1 cellular context compared by ENCODE assay signal in the genomic region with DNA sequence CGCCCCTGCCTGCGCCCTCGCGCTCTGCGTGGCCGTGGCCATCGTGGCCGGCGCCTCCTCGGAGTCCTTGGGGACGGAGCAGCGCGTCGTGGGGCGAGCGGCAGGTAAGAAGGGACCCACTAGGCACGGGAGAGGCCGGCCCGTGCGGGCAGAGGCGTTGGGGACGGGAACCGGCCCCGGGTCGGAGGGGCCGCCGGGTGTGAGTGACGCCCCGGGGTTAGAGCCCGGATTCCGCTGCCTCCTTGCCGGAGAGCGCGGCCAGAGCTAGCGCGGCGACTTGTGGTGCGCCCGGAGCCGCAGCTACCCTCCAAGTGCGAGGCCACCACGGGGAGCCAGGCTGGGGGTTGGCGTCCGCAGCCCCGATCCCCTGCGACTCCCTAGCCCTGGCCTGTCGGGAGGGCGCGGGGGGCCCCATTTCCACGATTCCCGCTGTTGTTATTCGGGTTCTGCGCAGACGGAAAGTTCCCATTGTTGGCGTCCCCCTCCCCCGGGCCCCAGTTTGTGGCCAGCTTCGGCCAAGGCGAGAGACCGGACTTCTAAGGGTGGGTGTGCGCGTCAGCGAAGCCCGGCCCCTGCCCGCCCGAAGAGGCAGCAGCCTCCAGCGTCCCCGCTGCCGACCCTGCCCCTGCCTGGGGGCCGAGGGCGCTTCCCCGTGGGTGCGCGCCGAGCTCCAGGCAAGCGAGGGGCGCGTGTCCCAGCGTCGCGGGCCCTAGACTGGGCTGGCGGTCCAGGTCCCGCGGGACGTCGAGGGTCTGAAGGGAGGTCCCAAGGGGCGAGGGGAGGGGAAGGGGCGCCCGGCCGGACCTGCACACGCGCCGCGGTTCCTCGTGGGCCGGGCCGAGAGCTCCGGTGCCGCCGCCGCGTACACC.
TF ChIP-seq lines count a peak whose summit lies in the region.

No MANE protein-coding gene starts in this region.

TF ChIP-seq in HepG2, 621 proteins besides CTCF, POLR2A, EP300 and RAD21 (continued from another document and continues in another):
- TF ChIP-seq, protein P1, sequence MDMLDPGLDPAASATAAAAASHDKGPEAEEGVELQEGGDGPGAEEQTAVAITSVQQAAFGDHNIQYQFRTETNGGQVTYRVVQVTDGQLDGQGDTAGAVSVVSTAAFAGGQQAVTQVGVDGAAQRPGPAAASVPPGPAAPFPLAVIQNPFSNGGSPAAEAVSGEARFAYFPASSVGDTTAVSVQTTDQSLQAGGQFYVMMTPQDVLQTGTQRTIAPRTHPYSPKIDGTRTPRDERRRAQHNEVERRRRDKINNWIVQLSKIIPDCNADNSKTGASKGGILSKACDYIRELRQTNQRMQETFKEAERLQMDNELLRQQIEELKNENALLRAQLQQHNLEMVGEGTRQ (IDR thresholded peaks at IDR 0.05; ENCODE audit: low read depth, low read length): no peak
- TF ChIP-seq, protein P1 (CRISPR knock-in tag; IDR thresholded peaks at IDR 0.05; ENCODE audit: borderline replicate concordance): no peak
- TF ChIP-seq KMT2A (CRISPR knock-in tag; IDR thresholded peaks at IDR 0.05) (peak; percentile 40; the same call in 1 of the 2 replicates), SMYD3 (CRISPR knock-in tag; IDR thresholded peaks at IDR 0.05) (no peak), ZFYVE20 (CRISPR knock-in tag; IDR thresholded peaks at IDR 0.05; ENCODE audit: borderline replicate concordance, low read depth) (0 out of 2 replicates have a peak, but pooled peaks have one; percentile 33), PATZ1 (CRISPR knock-in tag; IDR thresholded peaks at IDR 0.05) (peak; percentile 15; the same call in 1 of the 2 replicates), THAP7 (CRISPR knock-in tag; IDR thresholded peaks at IDR 0.05) (no peak), ATRX (CRISPR knock-in tag; IDR thresholded peaks at IDR 0.05; ENCODE audit: borderline replicate concordance) (no peak), NR2C2 (CRISPR knock-in tag; IDR thresholded peaks at IDR 0.05; ENCODE audit: borderline replicate concordance) (no peak), RBM39 (IDR thresholded peaks at IDR 0.05; ENCODE audit: low read depth, low read length, poor library complexity, severe bottlenecking) (peak; percentile 71), HDAC2 (CRISPR knock-in tag; IDR thresholded peaks at IDR 0.05) (no peak), TSC22D2 (CRISPR knock-in tag; IDR thresholded peaks at IDR 0.05; ENCODE audit: borderline replicate concordance) (no peak), ZNF354B (CRISPR knock-in tag; IDR thresholded peaks at IDR 0.05) (no peak), ZNF709 (CRISPR knock-in tag; IDR thresholded peaks at IDR 0.05) (peak; percentile 16; the same call in 1 of the 2 replicates), ZNF142 (CRISPR knock-in tag; IDR thresholded peaks at IDR 0.05) (no peak), REXO4 (CRISPR knock-in tag; IDR thresholded peaks at IDR 0.05; ENCODE audit: borderline replicate concordance) (no peak), RFX3 (CRISPR knock-in tag; IDR thresholded peaks at IDR 0.05) (no peak), ARID4A (CRISPR knock-in tag; IDR thresholded peaks at IDR 0.05; ENCODE audit: borderline replicate concordance) (0 out of 2 replicates have a peak, but pooled peaks have one; percentile 39), MLLT10 (CRISPR knock-in tag; IDR thresholded peaks at IDR 0.05) (no peak), TMF1 (CRISPR knock-in tag; IDR thresholded peaks at IDR 0.05; ENCODE audit: low read depth) (peak; percentile 28; the same call in 1 of the 2 replicates), ZNF652 (CRISPR knock-in tag; IDR thresholded peaks at IDR 0.05; ENCODE audit: borderline replicate concordance, low read depth) (no peak), RBFOX2 (IDR thresholded peaks at IDR 0.05; ENCODE audit: low read depth, low read length) (peak; percentile 79), SRY (CRISPR knock-in tag; IDR thresholded peaks at IDR 0.05) (0 out of 2 replicates have a peak, but pooled peaks have one; percentile 32), ELF3 (CRISPR knock-in tag; IDR thresholded peaks at IDR 0.05) (0 out of 2 replicates have a peak, but pooled peaks have one; percentile 9), BATF2 (CRISPR knock-in tag; IDR thresholded peaks at IDR 0.05) (no peak), HOXA9 (CRISPR knock-in tag; IDR thresholded peaks at IDR 0.05; ENCODE audit: borderline replicate concordance) (no peak), SALL2 (CRISPR knock-in tag; IDR thresholded peaks at IDR 0.05) (no peak), BRD4 (CRISPR knock-in tag; IDR thresholded peaks at IDR 0.05) (no peak), ZNF547 (CRISPR knock-in tag; IDR thresholded peaks at IDR 0.05) (no peak), CEBPG (CRISPR knock-in tag; IDR thresholded peaks at IDR 0.05) (no peak), POLR2G (IDR thresholded peaks at IDR 0.05; ENCODE audit: low read depth, low read length) (no peak; the same call in none of the 2 replicates), ZNF790 (CRISPR knock-in tag; IDR thresholded peaks at IDR 0.05; ENCODE audit: borderline replicate concordance) (0 out of 2 replicates have a peak, but pooled peaks have one; percentile 17), ZNF263 (CRISPR knock-in tag; IDR thresholded peaks at IDR 0.05) (0 out of 2 replicates have a peak, but pooled peaks have one; percentile 7), SNAPC2 (CRISPR knock-in tag; IDR thresholded peaks at IDR 0.05) (0 out of 2 replicates have a peak, but pooled peaks have one; percentile 37), ZBTB3 (CRISPR knock-in tag; IDR thresholded peaks at IDR 0.05; ENCODE audit: borderline replicate concordance, low read depth) (0 out of 2 replicates have a peak, but pooled peaks have one; percentile 4)
- TF ChIP-seq, protein P2, sequence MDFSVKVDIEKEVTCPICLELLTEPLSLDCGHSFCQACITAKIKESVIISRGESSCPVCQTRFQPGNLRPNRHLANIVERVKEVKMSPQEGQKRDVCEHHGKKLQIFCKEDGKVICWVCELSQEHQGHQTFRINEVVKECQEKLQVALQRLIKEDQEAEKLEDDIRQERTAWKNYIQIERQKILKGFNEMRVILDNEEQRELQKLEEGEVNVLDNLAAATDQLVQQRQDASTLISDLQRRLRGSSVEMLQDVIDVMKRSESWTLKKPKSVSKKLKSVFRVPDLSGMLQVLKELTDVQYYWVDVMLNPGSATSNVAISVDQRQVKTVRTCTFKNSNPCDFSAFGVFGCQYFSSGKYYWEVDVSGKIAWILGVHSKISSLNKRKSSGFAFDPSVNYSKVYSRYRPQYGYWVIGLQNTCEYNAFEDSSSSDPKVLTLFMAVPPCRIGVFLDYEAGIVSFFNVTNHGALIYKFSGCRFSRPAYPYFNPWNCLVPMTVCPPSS (IDR thresholded peaks at IDR 0.05): no peak
